23 cellular contexts compared by ENCODE assay signal in genomic region chr18:57205641-57206040, GRCh38.
"Had no signal": no experiment of that assay in that cellular context is flagged by ENCODE, and none has a peak within 500 bp of the region (broad histone marks: within the 10 kb centered on the region; RNA-seq: fewer than 3 reads in every experiment).

No MANE protein-coding gene starts in this region.

- FAIRE-seq: islet of Langerhans, pancreas had no signal

- DNase-seq: cortex of kidney; effector CD4-positive, alpha-beta T cell; foreskin keratinocyte; heart left ventricle; left cardiac atrium; left lung; mesenchymal stem cell; natural killer cell; pancreas; stimulated activated CD4-positive, alpha-beta T cell treated with anti-CD3 and anti-CD28 coated beads, Interleukin-12 subunit alpha, Interleukin-12 subunit beta, amount 100 ng/mL, for 4 hours; stimulated activated CD4-positive, alpha-beta T cell treated with anti-CD3 and anti-CD28 coated beads, Interleukin-1b, Interleukin-23, amount 100 ng/mL, for 48 hours; stimulated activated CD4-positive, alpha-beta T cell treated with anti-CD3 and anti-CD28 coated beads, Interleukin-4, amount 100 ng/mL, for 1 hour; stimulated activated naive CD8-positive, alpha-beta T cell treated with anti-CD3 and anti-CD28 coated beads, Interleukin-15, Interleukin-2, amounts not matched to agents 100 U/mL and 50 U/mL, for 24 hours; substantia nigra; transverse colon had no signal

- H3K27ac ChIP-seq: epithelial cell of prostate, foreskin keratinocyte, gastroesophageal sphincter, heart left ventricle, hepatocyte, left lung, pancreas, transverse colon, vagina had no signal

- ATAC-seq: esophagus mucosa; foreskin keratinocyte; gastroesophageal sphincter; heart left ventricle; left cardiac atrium; left lung; natural killer cell; pancreas; sciatic nerve; stimulated activated effector memory CD8-positive, alpha-beta T cell treated with anti-CD3 and anti-CD28 coated beads, Interleukin-12 subunit alpha, Interleukin-12 subunit beta, amount 100 ng/mL, for 72 hours; stimulated activated naive CD8-positive, alpha-beta T cell treated with anti-CD3 and anti-CD28 coated beads, Interleukin-15, Interleukin-2, amounts not matched to agents 100 U/mL and 50 U/mL, for 24 hours had no signal
